In genomic region chr7:111495173-111495572, GRCh38 we compare ENCODE assay signal across 36 cellular contexts.
"Had no signal": no experiment of that assay in that cellular context is flagged by ENCODE, and none has a peak within 500 bp of the region (broad histone marks: within the 10 kb centered on the region; RNA-seq: fewer than 3 reads in every experiment).

No MANE protein-coding gene starts in this region.

- H3K27me3 ChIP-seq: adrenal gland, body of pancreas, brain microvascular endothelial cell, breast epithelium had no signal

- ATAC-seq: activated CD8-positive, alpha-beta T cell treated with anti-CD3 and anti-CD28 coated beads for 36 hours; activated naive CD4-positive, alpha-beta T cell treated with anti-CD3 and anti-CD28 coated beads, Interleukin-2, amount 50 U/mL, for 72 hours; activated T-cell treated with anti-CD3 and anti-CD28 coated beads, Interleukin-2, amount 50 U/mL, for 4 hours; activated T-cell treated with anti-CD3 and anti-CD28 coated beads, Interleukin-2, amount 50 U/mL, for 72 hours; activated T-helper 17 cell treated with anti-CD3 and anti-CD28 coated beads, Interleukin-2, amount 50 U/mL, for 72 hours; body of pancreas had no signal

- H3K9me3 Mint-ChIP-seq: activated B cell treated with CpG ODN at 0.5 μM for 24 hours; activated CD4-positive, alpha-beta memory T cell treated with anti-CD3 and anti-CD28 coated beads for 36 hours; activated CD4-positive, alpha-beta T cell treated with anti-CD3 and anti-CD28 coated beads, Interleukin-2, amount 10 ng/mL, durations not matched to agents 24 days and 14 days; activated CD8-positive, alpha-beta T cell treated with anti-CD3 and anti-CD28 coated beads for 36 hours; activated naive CD4-positive, alpha-beta T cell treated with anti-CD3 and anti-CD28 coated beads for 36 hours; activated naive CD8-positive, alpha-beta T cell treated with anti-CD3 and anti-CD28 coated beads for 36 hours; activated T-cell treated with anti-CD3 and anti-CD28 coated beads, Interleukin-2, amount 50 U/mL, for 4 hours; activated T-cell treated with anti-CD3 and anti-CD28 coated beads, Interleukin-2, amount 50 U/mL, for 72 hours; activated T-helper 1 cell treated with anti-CD3 and anti-CD28 coated beads, Interleukin-12 subunit alpha, Interleukin-12 subunit beta, Interleukin-2, Interleukin-4 antibody, amounts not matched to agents 30 ng/mL and 10 ng/mL and 1 ng/mL, durations not matched to agents 14 hours and 24 hours and 36 hours; activated T-helper 17 cell treated with anti-CD3 and anti-CD28 coated beads, Interleukin-2, amount 50 U/mL, for 72 hours; T-helper 1 cell treated with Interleukin-12 subunit alpha and Interleukin-12 subunit beta and Interleukin-4 antibody, amounts not matched to agents 30 μg/mL and 1 μg/mL, for 36 hours had no signal

- H3K4me3 Mint-ChIP-seq: activated B cell treated with CpG ODN at 0.5 μM for 24 hours; activated CD4-positive, alpha-beta memory T cell treated with anti-CD3 and anti-CD28 coated beads for 36 hours; activated CD4-positive, alpha-beta T cell treated with anti-CD3 and anti-CD28 coated beads, Interleukin-2, amount 10 ng/mL, durations not matched to agents 24 days and 14 days; activated CD8-positive, alpha-beta T cell treated with anti-CD3 and anti-CD28 coated beads for 36 hours; activated naive CD4-positive, alpha-beta T cell treated with anti-CD3 and anti-CD28 coated beads for 36 hours; activated naive CD8-positive, alpha-beta T cell treated with anti-CD3 and anti-CD28 coated beads for 36 hours; activated T-cell treated with anti-CD3 and anti-CD28 coated beads, Interleukin-2, amount 50 U/mL, for 4 hours; activated T-cell treated with anti-CD3 and anti-CD28 coated beads, Interleukin-2, amount 50 U/mL, for 72 hours; activated T-helper 1 cell treated with anti-CD3 and anti-CD28 coated beads, Interleukin-12 subunit alpha, Interleukin-12 subunit beta, Interleukin-2, Interleukin-4 antibody, amounts not matched to agents 30 ng/mL and 10 ng/mL and 1 ng/mL, durations not matched to agents 14 hours and 24 hours and 36 hours; activated T-helper 17 cell treated with anti-CD3 and anti-CD28 coated beads, Interleukin-2, amount 50 U/mL, for 72 hours; T-helper 1 cell treated with Interleukin-12 subunit alpha and Interleukin-12 subunit beta and Interleukin-4 antibody, amounts not matched to agents 30 μg/mL and 1 μg/mL, for 36 hours; T-helper 2 cell treated with Interferon-gamma antibody and Interleukin-4, amounts not matched to agents 5 μg/mL and 100 μg/mL, for 36 hours had no signal

- DNase-seq: activated B cell treated with CpG ODN at 0.5 μM for 24 hours; activated CD4-positive, alpha-beta memory T cell treated with anti-CD3 and anti-CD28 coated beads for 36 hours; activated CD4-positive, alpha-beta T cell treated with anti-CD3 and anti-CD28 coated beads for 4 hours; activated CD4-positive, alpha-beta T cell treated with anti-CD3 and anti-CD28 coated beads, Interleukin-2, amount 10 ng/mL, durations not matched to agents 24 days and 14 days; activated CD4-positive, alpha-beta T cell treated with anti-CD3 and anti-CD28 coated beads, Interleukin-2, amount 50 U/mL, for 1 hour; activated CD4-positive, alpha-beta T cell treated with anti-CD3 and anti-CD28 coated beads, Interleukin-2, amount 50 U/mL, for 4 hours; activated CD4-positive, CD25-positive, alpha-beta regulatory T cell treated with anti-CD3 and anti-CD28 coated beads, Interleukin-2, amount 50 U/mL, for 72 hours; activated CD8-positive, alpha-beta memory T cell treated with anti-CD3 and anti-CD28 coated beads, Interleukin-2, amount 50 U/mL, for 4 hours; activated CD8-positive, alpha-beta T cell treated with anti-CD3 and anti-CD28 coated beads for 36 hours; activated effector memory CD4-positive, alpha-beta T cell treated with anti-CD3 and anti-CD28 coated beads, Interleukin-2, amount 50 U/mL, for 16 hours; activated gamma-delta T cell treated with Interleukin-2 at 50 U/mL for 16 hours; activated naive CD4-positive, alpha-beta T cell; activated naive CD4-positive, alpha-beta T cell treated with anti-CD3 and anti-CD28 coated beads for 36 hours; activated naive CD4-positive, alpha-beta T cell treated with anti-CD3 and anti-CD28 coated beads, Interleukin-2, amount 50 U/mL, for 16 hours; activated naive CD8-positive, alpha-beta T cell treated with anti-CD3 and anti-CD28 coated beads for 36 hours; activated T-cell treated with anti-CD3 and anti-CD28 coated beads for 4 hours; activated T-cell treated with anti-CD3 and anti-CD28 coated beads, Interleukin-2, amount 50 U/mL, for 1 hour; activated T-cell treated with anti-CD3 and anti-CD28 coated beads, Interleukin-2, amount 50 U/mL, for 4 hours; activated T-cell treated with anti-CD3 and anti-CD28 coated beads, Interleukin-2, amount 50 U/mL, for 72 hours; adrenal gland; amniotic stem cell; aorta; body of pancreas; brain microvascular endothelial cell; central memory CD4-positive, alpha-beta T cell; T-helper 1 cell; T-helper 2 cell; T-helper 9 cell had no signal

- H3K36me3 Mint-ChIP-seq: activated CD4-positive, alpha-beta memory T cell treated with anti-CD3 and anti-CD28 coated beads for 36 hours had no signal

- FAIRE-seq: astrocyte, TTC549 had no signal

- H3K27ac Mint-ChIP-seq: activated B cell treated with CpG ODN at 0.5 μM for 24 hours; activated CD4-positive, alpha-beta memory T cell treated with anti-CD3 and anti-CD28 coated beads for 36 hours; activated CD4-positive, alpha-beta T cell treated with anti-CD3 and anti-CD28 coated beads, Interleukin-2, amount 10 ng/mL, durations not matched to agents 24 days and 14 days; activated CD8-positive, alpha-beta T cell treated with anti-CD3 and anti-CD28 coated beads for 36 hours; activated naive CD4-positive, alpha-beta T cell treated with anti-CD3 and anti-CD28 coated beads for 36 hours; activated naive CD4-positive, alpha-beta T cell treated with anti-CD3 and anti-CD28 coated beads, Interleukin-2, amount 50 U/mL, for 72 hours; activated naive CD8-positive, alpha-beta T cell treated with anti-CD3 and anti-CD28 coated beads for 36 hours; activated T-cell treated with anti-CD3 and anti-CD28 coated beads, Interleukin-2, amount 50 U/mL, for 72 hours; activated T-helper 1 cell treated with anti-CD3 and anti-CD28 coated beads, Interleukin-12 subunit alpha, Interleukin-12 subunit beta, Interleukin-2, Interleukin-4 antibody, amounts not matched to agents 30 ng/mL and 10 ng/mL and 1 ng/mL, durations not matched to agents 14 hours and 24 hours and 36 hours; activated T-helper 17 cell treated with anti-CD3 and anti-CD28 coated beads, Interleukin-2, amount 50 U/mL, for 72 hours; T-helper 1 cell treated with Interleukin-12 subunit alpha and Interleukin-12 subunit beta and Interleukin-4 antibody, amounts not matched to agents 30 μg/mL and 1 μg/mL, for 36 hours; T-helper 2 cell treated with Interferon-gamma antibody and Interleukin-4, amounts not matched to agents 5 μg/mL and 100 μg/mL, for 36 hours had no signal

- H3K4me3 ChIP-seq: adrenal gland, body of pancreas, breast epithelium had no signal

- H3K27ac ChIP-seq: adrenal gland, body of pancreas, brain microvascular endothelial cell, breast epithelium had no signal

- H3K9me3 ChIP-seq: adrenal gland, body of pancreas had no signal

- H3K4me1 ChIP-seq: body of pancreas, breast epithelium had no signal

- H3K27me3 Mint-ChIP-seq: activated B cell treated with CpG ODN at 0.5 μM for 24 hours; activated CD4-positive, alpha-beta memory T cell treated with anti-CD3 and anti-CD28 coated beads for 36 hours; activated CD4-positive, alpha-beta T cell treated with anti-CD3 and anti-CD28 coated beads, Interleukin-2, amount 10 ng/mL, durations not matched to agents 24 days and 14 days; activated CD8-positive, alpha-beta T cell treated with anti-CD3 and anti-CD28 coated beads for 36 hours; activated naive CD8-positive, alpha-beta T cell treated with anti-CD3 and anti-CD28 coated beads for 36 hours; activated T-helper 17 cell treated with anti-CD3 and anti-CD28 coated beads, Interleukin-2, amount 50 U/mL, for 72 hours had no signal

- H3K36me3 ChIP-seq: adrenal gland, brain microvascular endothelial cell, breast epithelium had no signal
